In genomic region chr17:54172654-54173316, GRCh38 we compare ENCODE assay signal across 8 cellular contexts.
DNase-seq lines count a peak whose midpoint lies in the region; ATAC-seq, FAIRE-seq and TF ChIP-seq lines count a peak whose summit lies in the region.

No MANE protein-coding gene starts in this region.

- H2AFZ ChIP-seq in keratinocyte (ENCODE audit: control insufficient read depth, low read length), result no peak overlapping the region

- TF ChIP-seq CTCF in 22Rv1 (IDR thresholded peaks at IDR 0.05), result peak; percentile 92
- TF ChIP-seq CTCF in HEK293 (tag by site-specific recombination; IDR thresholded peaks at IDR 0.05), result no peak
- TF ChIP-seq CTCF in WTC11 (IDR thresholded peaks at IDR 0.05), result no peak
- peak; percentile 50 to 63 (median 60) for TF ChIP-seq CTCF in keratinocyte (optimal IDR thresholded peaks at IDR 0.05 in 1 of 3, IDR thresholded peaks at IDR 0.05 in 1 of 3, conservative IDR thresholded peaks at IDR 0.05 in 1 of 3; ENCODE audit: extremely low read depth in 1 of 3, insufficient read depth in 2 of 3, low read length in 3 of 3)

- dilution Hi-C loops in keratinocyte (cut with MboI; ENCODE audit: extremely low pct_ligation_motif_present, low sequenced_read_pairs), result no loop called here

- H3K27ac ChIP-seq in 22Rv1 (peak overlapping the region; percentile 74), HEK293 (ENCODE audit: extremely low read depth, low read depth, low read length) (no peak overlapping the region), keratinocyte (ENCODE audit: control insufficient read depth, insufficient read depth, low read length) (no peak overlapping the region)

- H3K4me2 ChIP-seq in keratinocyte (ENCODE audit: control insufficient read depth, extremely low read depth, insufficient read depth, low read depth, low read length), result peak overlapping the region; percentile 2

- CTCF ChIA-PET in HEK293 (lab: Yijun Ruan, JAX), result interaction anchor here (0.8 to 1.4 kb wide), 3 partner anchors 8 to 1140 kb away, joined by 3 to 5 read pairs (median 4); no protein-coding TSS in a partner anchor
- CTCF ChIA-PET in WTC11 (lab: Charles Lee), result no interaction called here

- no peak overlapping the region for H3K4me3 ChIP-seq in HEK293 (ENCODE audit: low read depth, low read length)
- H3K4me3 ChIP-seq in keratinocyte (ENCODE audit: control insufficient read depth in 2 of 3, extremely low read depth in 1 of 3, insufficient read depth in 2 of 3, low read depth in 1 of 3, low read length in 3 of 3), result no peak overlapping the region

- peak; percentile 68 for FAIRE-seq in keratinocyte (lab: Jason Lieb, UNC)

- H3K36me3 Mint-ChIP-seq in WTC11, result peaks cover 6% of the 10 kb centered on the region
- no peaks in the 10 kb centered on the region for H3K36me3 Mint-ChIP-seq in activated T-helper 2 cell treated with anti-CD3 and anti-CD28 coated beads, Interferon-gamma antibody, Interleukin-2, Interleukin-4, amounts not matched to agents 10 μg/mL and 5 μg/mL and 100 μg/mL, durations not matched to agents 14 hours and 24 hours and 36 hours (ENCODE audit: low read depth)

- peaks cover 37% of the 10 kb centered on the region for H3K9me3 Mint-ChIP-seq in WTC11
- H3K9me3 Mint-ChIP-seq in activated T-helper 2 cell treated with anti-CD3 and anti-CD28 coated beads, Interferon-gamma antibody, Interleukin-2, Interleukin-4, amounts not matched to agents 10 μg/mL and 5 μg/mL and 100 μg/mL, durations not matched to agents 14 hours and 24 hours and 36 hours, result peaks cover 6% of the 10 kb centered on the region

- H3K4me1 Mint-ChIP-seq in WTC11, result peaks cover 26% of the 10 kb centered on the region
- H3K4me1 Mint-ChIP-seq in activated T-helper 2 cell treated with anti-CD3 and anti-CD28 coated beads, Interferon-gamma antibody, Interleukin-2, Interleukin-4, amounts not matched to agents 10 μg/mL and 5 μg/mL and 100 μg/mL, durations not matched to agents 14 hours and 24 hours and 36 hours (ENCODE audit: low read depth), result no peaks in the 10 kb centered on the region

- no peak overlapping the region for H3K4me3 Mint-ChIP-seq in WTC11
- no peak overlapping the region for H3K4me3 Mint-ChIP-seq in activated T-helper 2 cell treated with anti-CD3 and anti-CD28 coated beads, Interferon-gamma antibody, Interleukin-2, Interleukin-4, amounts not matched to agents 10 μg/mL and 5 μg/mL and 100 μg/mL, durations not matched to agents 14 hours and 24 hours and 36 hours (ENCODE audit: low read depth)

- no peaks in the 10 kb centered on the region for H3K27me3 ChIP-seq in keratinocyte (ENCODE audit: control insufficient read depth, extremely low read depth, insufficient read depth, low read length)

- no peaks in the 10 kb centered on the region for H3K27me3 Mint-ChIP-seq in WTC11 (ENCODE audit: low read depth)
- no peaks in the 10 kb centered on the region for H3K27me3 Mint-ChIP-seq in activated T-helper 2 cell treated with anti-CD3 and anti-CD28 coated beads, Interferon-gamma antibody, Interleukin-2, Interleukin-4, amounts not matched to agents 10 μg/mL and 5 μg/mL and 100 μg/mL, durations not matched to agents 14 hours and 24 hours and 36 hours (ENCODE audit: low read depth)

- H3K9me3 ChIP-seq in HEK293 (ENCODE audit: control insufficient read depth, insufficient read depth, low read depth, low read length) (no peaks in the 10 kb centered on the region), keratinocyte (ENCODE audit: control insufficient read depth, low read depth, low read length) (no peaks in the 10 kb centered on the region)

- peak overlapping the region; percentile 50 for H3K27ac Mint-ChIP-seq in WTC11
- H3K27ac Mint-ChIP-seq in activated T-helper 2 cell treated with anti-CD3 and anti-CD28 coated beads, Interferon-gamma antibody, Interleukin-2, Interleukin-4, amounts not matched to agents 10 μg/mL and 5 μg/mL and 100 μg/mL, durations not matched to agents 14 hours and 24 hours and 36 hours, result no peak overlapping the region

- ATAC-seq in WTC11, result peak; percentile 34; the same call in 1 of the 2 replicates
- ATAC-seq in GM18868 (IDR thresholded peaks at IDR 0.05; ENCODE audit: unreplicated experiment), result no peak
- no peak for ATAC-seq in Right ventricle myocardium inferior

- H3K9me1 ChIP-seq in keratinocyte (ENCODE audit: control insufficient read depth, extremely low read depth, insufficient read depth, low read length), result no peaks in the 10 kb centered on the region

- no peaks in the 10 kb centered on the region for H4K20me1 ChIP-seq in keratinocyte (ENCODE audit: control insufficient read depth, extremely low read depth, insufficient read depth, low read length)

- no peak overlapping the region for H3K9ac ChIP-seq in keratinocyte (ENCODE audit: control insufficient read depth, extremely low read depth, insufficient read depth, low read length)

- H3K79me2 ChIP-seq in keratinocyte (ENCODE audit: control insufficient read depth, insufficient read depth, low read length), result no peaks in the 10 kb centered on the region

- H3K36me3 ChIP-seq in HEK293 (ENCODE audit: control insufficient read depth in 2 of 2, insufficient read depth in 1 of 2, low read length in 2 of 2) (no peaks in the 10 kb centered on the region), keratinocyte (ENCODE audit: control insufficient read depth in 2 of 2, extremely low read depth in 1 of 2, insufficient read depth in 2 of 2, low read length in 2 of 2) (no peaks in the 10 kb centered on the region)

- intact Hi-C loops in activated T-helper 2 cell treated with anti-CD3 and anti-CD28 coated beads, Interferon-gamma antibody, Interleukin-2, Interleukin-4, amounts not matched to agents 10 μg/mL and 5 μg/mL and 100 μg/mL, durations not matched to agents 14 hours and 24 hours and 36 hours (cut with micrococcal nuclease), result no loop called here
- intact Hi-C loops in Right ventricle myocardium inferior (cut with DNase I), result no loop called here

- no peaks in the 10 kb centered on the region for H3K4me1 ChIP-seq in HEK293 (ENCODE audit: control insufficient read depth, insufficient read depth, low read length)
- H3K4me1 ChIP-seq in keratinocyte (ENCODE audit: control insufficient read depth, extremely low read depth, insufficient read depth, low read length), result peaks cover 8% of the 10 kb centered on the region

- POLR2A ChIA-PET in HEK293 (lab: Yijun Ruan, JAX) (no interaction called here), WTC11 (lab: Charles Lee) (no interaction called here)

- DNase-seq in WTC11 (ENCODE audit: low spot score), result peak; percentile 28
- DNase-seq in keratinocyte (ENCODE audit: low read depth, low spot score), result no peak
- DNase-seq in activated T-helper 2 cell treated with anti-CD3 and anti-CD28 coated beads, Interferon-gamma antibody, Interleukin-2, Interleukin-4, amounts not matched to agents 10 μg/mL and 5 μg/mL and 100 μg/mL, durations not matched to agents 14 hours and 24 hours and 36 hours (ENCODE audit: low spot score), result no peak
- no peak for DNase-seq in activated T-cell treated with anti-CD3 and anti-CD28 coated beads for 4 hours
- no peak for DNase-seq in Right ventricle myocardium inferior (ENCODE audit: missing footprints)

TF ChIP-seq in HEK293, 187 proteins besides CTCF, POLR2A, EP300 and RAD21:
- TF ChIP-seq ZNF560 (tag by site-specific recombination; IDR thresholded peaks at IDR 0.05; ENCODE audit: borderline replicate concordance) (no peak), ZNF654 (tag by site-specific recombination; IDR thresholded peaks at IDR 0.05; ENCODE audit: low read depth) (peak; percentile 34)

TF ChIP-seq in WTC11, 78 proteins besides CTCF, POLR2A, EP300 and RAD21:
- TF ChIP-seq ATF1 (CRISPR knock-in tag; IDR thresholded peaks at IDR 0.05) (no peak), ATF3 (CRISPR knock-in tag; conservative IDR thresholded peaks at IDR 0.05) (no peak)

Comparison
In these comparisons a context has a peak if more than half of its experiments do, and no peak if none do; other contexts are left out.
1. CTCF ChIP-seq: peak in 22Rv1 (single experiment) and keratinocyte (3 of 3); none in HEK293 (single experiment) and WTC11 (single experiment).